Comparison of ENCODE assay signal across 10 cellular contexts in the genomic region with DNA sequence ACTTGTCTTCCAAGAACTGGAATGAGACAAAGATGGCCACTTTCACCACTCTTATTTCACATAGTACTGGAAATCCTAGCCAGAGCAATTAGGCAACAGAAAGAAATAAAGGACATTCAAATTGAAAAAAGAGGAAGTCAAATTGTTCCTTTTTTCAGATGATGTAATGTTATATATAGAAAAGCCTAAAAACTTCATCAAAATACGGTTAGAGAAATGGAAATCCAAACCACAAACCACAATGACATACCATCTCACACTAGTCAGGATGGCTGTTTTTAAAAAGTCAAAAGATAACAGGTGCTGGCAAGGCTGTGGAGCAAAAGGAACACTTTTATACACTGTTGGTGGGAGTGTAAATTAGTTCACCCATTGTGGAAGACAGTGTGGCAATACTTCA.
A peak's percentile ranks its signal among the peaks of the same experiment; 100 is the strongest.
DNase-seq lines count a peak whose midpoint lies in the region; ATAC-seq, FAIRE-seq and TF ChIP-seq lines count a peak whose summit lies in the region.
"Had no signal": no experiment of that assay in that cellular context is flagged by ENCODE, and none has a peak within 500 bp of the region (broad histone marks: within the 10 kb centered on the region; RNA-seq: fewer than 3 reads in every experiment).

No MANE protein-coding gene starts in this region.

- no TSS peak for BruUV-seq in GM12878 (replicated peaks; lab: Mats Ljungman, UMichigan)

- TF ChIP-seq CTCF in DND-41 (IDR thresholded peaks at IDR 0.05; ENCODE audit: borderline replicate concordance, extremely low read depth, low read length, poor library complexity, severe bottlenecking): no peak
- TF ChIP-seq CTCF in GM12878 (IDR thresholded peaks at IDR 0.05 in 2 of 3, conservative IDR thresholded peaks at IDR 0.05 in 1 of 3; ENCODE audit: control insufficient read depth in 2 of 3, extremely low read depth in 1 of 3, insufficient read depth in 1 of 3, low read depth in 3 of 3, low read length in 3 of 3): no peak
- no peak for TF ChIP-seq CTCF in kidney (IDR thresholded peaks at IDR 0.05; ENCODE audit: borderline replicate concordance, extremely low read depth, insufficient read depth)
- TF ChIP-seq CTCF in GM20000 (IDR thresholded peaks at IDR 0.05; ENCODE audit: extremely low read depth, missing control alignments): no peak

- no peaks in the 10 kb centered on the region for H3K27me3 Mint-ChIP-seq in activated CD4-positive, alpha-beta T cell treated with anti-CD3 and anti-CD28 coated beads, Interleukin-2, amount 10 ng/mL, durations not matched to agents 24 days and 14 days
- H3K27me3 Mint-ChIP-seq: CD4-positive, CD25-positive, alpha-beta regulatory T cell had no signal

- H3K4me1 ChIP-seq in DND-41 (ENCODE audit: insufficient read depth, low read length) (0 out of 2 replicates have a peak, but pooled peaks cover 2% of the 10 kb centered on the region), GM12878 (ENCODE audit: control insufficient read depth, insufficient read depth, low read length) (no peaks in the 10 kb centered on the region), kidney (ENCODE audit: control insufficient read depth in 1 of 2, insufficient read depth in 1 of 2, low read depth in 1 of 2, low read length in 2 of 2) (no peaks in the 10 kb centered on the region)
- H3K4me1 ChIP-seq: psoas muscle had no signal

- FAIRE-seq in GM12878 (lab: Jason Lieb, UNC) (peak; percentile 64), kidney (lab: Jason Lieb, UNC) (no peak)

- no peak for TF ChIP-seq RAD21 in GM12878 (IDR thresholded peaks at IDR 0.05; ENCODE audit: insufficient read depth, low read depth, low read length)

- RAD21 ChIA-PET in GM12878 (lab: Charles Lee; ENCODE audit: unreplicated experiment): interaction anchor here (1.0 to 8.9 kb wide), 15 partner anchors 8 to 522 kb away, joined by 3 to 67 read pairs (median 7); no protein-coding TSS in a partner anchor

- no peaks in the 10 kb centered on the region for H3K79me2 ChIP-seq in DND-41 (ENCODE audit: insufficient read depth, low read length)
- no peaks in the 10 kb centered on the region for H3K79me2 ChIP-seq in GM12878 (ENCODE audit: control insufficient read depth, insufficient read depth, low read length)

- H4K20me1 ChIP-seq in DND-41 (ENCODE audit: insufficient read depth, low read length) (no peaks in the 10 kb centered on the region), GM12878 (ENCODE audit: control insufficient read depth, insufficient read depth) (no peaks in the 10 kb centered on the region)

- H3K4me3 ChIP-seq in DND-41 (ENCODE audit: low read depth in 1 of 2, low read length in 2 of 2) (no peak overlapping the region), GM12878 (no peak overlapping the region), kidney (ENCODE audit: low read length in 2 of 2) (no peak overlapping the region)
- H3K4me3 ChIP-seq: psoas muscle had no signal

- CTCF ChIA-PET in GM12878 (lab: Yijun Ruan, JAX): interaction anchor here (1.1 to 2.0 kb wide), 4 partner anchors 36 to 105 kb away, joined by 4 to 6 read pairs (median 4); no protein-coding TSS in a partner anchor

- ATAC-seq in DND-41 (ENCODE audit: insufficient read depth, low read depth) (peak; percentile 93), GM21526 (IDR thresholded peaks at IDR 0.05; ENCODE audit: low FRiP score, unreplicated experiment) (peak; percentile 81), HG03565 (IDR thresholded peaks at IDR 0.05; ENCODE audit: unreplicated experiment) (peak; percentile 94), GM12878 (peak; percentile 85)
- ATAC-seq: psoas muscle had no signal

- H3K9ac ChIP-seq in DND-41 (ENCODE audit: low read depth, low read length) (no peak overlapping the region), GM12878 (ENCODE audit: control insufficient read depth, insufficient read depth, low read length) (no peak overlapping the region), kidney (ENCODE audit: low read length in 2 of 2) (no peak overlapping the region)

- H3K27ac Mint-ChIP-seq in activated CD4-positive, alpha-beta T cell treated with anti-CD3 and anti-CD28 coated beads, Interleukin-2, amount 10 ng/mL, durations not matched to agents 24 days and 14 days: no peak overlapping the region
- H3K27ac Mint-ChIP-seq: CD4-positive, CD25-positive, alpha-beta regulatory T cell had no signal

- intact Hi-C loops in GM12878 (cut with micrococcal nuclease; ENCODE audit: unreplicated experiment) (loop anchor here (10.0 kb wide), 1 partner anchor 639 kb away; no protein-coding TSS in a partner anchor), kidney (cut with DNase I) (no loop called here)
- intact Hi-C loops in activated CD4-positive, alpha-beta T cell treated with anti-CD3 and anti-CD28 coated beads, Interleukin-2, amount 10 ng/mL, durations not matched to agents 24 days and 14 days (cut with micrococcal nuclease): no loop called here

- no peaks in the 10 kb centered on the region for H3K4me1 Mint-ChIP-seq in activated CD4-positive, alpha-beta T cell treated with anti-CD3 and anti-CD28 coated beads, Interleukin-2, amount 10 ng/mL, durations not matched to agents 24 days and 14 days
- H3K4me1 Mint-ChIP-seq: CD4-positive, CD25-positive, alpha-beta regulatory T cell had no signal

- TF ChIP-seq EP300 in GM12878 (IDR thresholded peaks at IDR 0.05; ENCODE audit: borderline replicate concordance in 1 of 2, control insufficient read depth in 1 of 2, low read depth in 2 of 2, low read length in 2 of 2): peak; percentile 88 to 92

- in situ Hi-C loops in GM12878 (cut with MboI): no loop called here

- no peaks in the 10 kb centered on the region for H3K36me3 Mint-ChIP-seq in activated CD4-positive, alpha-beta T cell treated with anti-CD3 and anti-CD28 coated beads, Interleukin-2, amount 10 ng/mL, durations not matched to agents 24 days and 14 days (ENCODE audit: low read depth)
- H3K36me3 Mint-ChIP-seq: CD4-positive, CD25-positive, alpha-beta regulatory T cell had no signal

- no peaks in the 10 kb centered on the region for H3K9me3 ChIP-seq in DND-41 (ENCODE audit: insufficient read depth, low read length, severe bottlenecking)
- H3K9me3 ChIP-seq in GM12878 (replicated peaks; ENCODE audit: control insufficient read depth, insufficient read depth, low read length): no peaks in the 10 kb centered on the region
- H3K9me3 ChIP-seq in kidney (ENCODE audit: control insufficient read depth in 1 of 2, low read length in 2 of 2): no peaks in the 10 kb centered on the region
- H3K9me3 ChIP-seq: psoas muscle had no signal

- H3K4me3 Mint-ChIP-seq in activated CD4-positive, alpha-beta T cell treated with anti-CD3 and anti-CD28 coated beads, Interleukin-2, amount 10 ng/mL, durations not matched to agents 24 days and 14 days: no peak overlapping the region
- H3K4me3 Mint-ChIP-seq: CD4-positive, CD25-positive, alpha-beta regulatory T cell had no signal

- TF ChIP-seq POLR2A in GM12878 (IDR thresholded peaks at IDR 0.05; ENCODE audit: low read depth, low read length): no peak

- WGBS in GM12878 (ENCODE audit: insufficient coverage, insufficient replicate concordance, low lambda C conversion rate, missing lambda C conversion rate): 0% methylated on average over 1 of the region's 1 CpG

- H3K27ac ChIP-seq in DND-41 (ENCODE audit: low read length): no peak overlapping the region
- H3K27ac ChIP-seq in GM12878 (ENCODE audit: control insufficient read depth, insufficient read depth): no peak overlapping the region
- H3K27ac ChIP-seq in kidney (ENCODE audit: low read depth in 2 of 2, low read length in 2 of 2): no peak overlapping the region
- H3K27ac ChIP-seq: psoas muscle had no signal

- H3K36me3 ChIP-seq in DND-41 (ENCODE audit: insufficient read depth, low read length): no peaks in the 10 kb centered on the region
- H3K36me3 ChIP-seq in GM12878 (ENCODE audit: control insufficient read depth in 2 of 2, insufficient read depth in 2 of 2, low read length in 1 of 2): no peaks in the 10 kb centered on the region
- no peaks in the 10 kb centered on the region for H3K36me3 ChIP-seq in kidney (ENCODE audit: control insufficient read depth in 1 of 2, insufficient read depth in 2 of 2, low read length in 2 of 2)

- SMC1A ChIA-PET in GM12878 (lab: Charles Lee; ENCODE audit: uncharacterized antibody, unreplicated experiment): interaction anchor here (0.9 to 34.7 kb wide), 8 partner anchors 10 to 563 kb away, joined by 4 to 707 read pairs (median 9); no protein-coding TSS in a partner anchor

- DNase-seq in DND-41 (no peak), GM12878 (ENCODE audit: low read depth, low spot score) (peak; percentile 34), kidney (no peak), GM20000 (ENCODE audit: low spot score) (no peak), NCI-H2171 treated with DMSO at 0.1 percent for 48 hours (lab: John Stamatoyannopoulos, UW) (no peak)
- DNase-seq in activated CD4-positive, alpha-beta T cell treated with anti-CD3 and anti-CD28 coated beads, Interleukin-2, amount 10 ng/mL, durations not matched to agents 24 days and 14 days: no peak
- DNase-seq: CD4-positive, CD25-positive, alpha-beta regulatory T cell; psoas muscle had no signal

- H3K9me3 Mint-ChIP-seq in activated CD4-positive, alpha-beta T cell treated with anti-CD3 and anti-CD28 coated beads, Interleukin-2, amount 10 ng/mL, durations not matched to agents 24 days and 14 days: no peaks in the 10 kb centered on the region

- H2AFZ ChIP-seq in DND-41 (ENCODE audit: low read depth, low read length) (no peak overlapping the region), GM12878 (ENCODE audit: control insufficient read depth, low read depth, low read length) (no peak overlapping the region)

- POLR2A ChIA-PET in GM12878 (lab: Charles Lee): interaction anchor here (1.0 to 1.1 kb wide), 2 partner anchors 9 to 25 kb away, joined by 3 to 4 read pairs; no protein-coding TSS in a partner anchor

- H3K4me2 ChIP-seq in DND-41 (ENCODE audit: insufficient read depth, low read length) (no peak overlapping the region), GM12878 (ENCODE audit: control insufficient read depth, insufficient read depth) (no peak overlapping the region)

- H3K27me3 ChIP-seq in DND-41 (ENCODE audit: insufficient read depth, low read length, poor library complexity) (no peaks in the 10 kb centered on the region), GM12878 (replicated peaks in 1 of 2; ENCODE audit: control insufficient read depth in 2 of 2, insufficient read depth in 2 of 2, low read length in 1 of 2) (no peaks in the 10 kb centered on the region)

TF ChIP-seq in GM12878, 131 proteins besides CTCF, POLR2A, EP300 and RAD21 (continues in another document):
- TF ChIP-seq EGR1 (IDR thresholded peaks at IDR 0.05; ENCODE audit: borderline replicate concordance in 1 of 2, low read depth in 2 of 2, low read length in 2 of 2) (no peak), POU2F2 (IDR thresholded peaks at IDR 0.05; ENCODE audit: borderline replicate concordance, low read depth, low read length) (0 out of 3 replicates have a peak, but pooled peaks have one; percentile 21), SMAD5 (IDR thresholded peaks at IDR 0.05; ENCODE audit: low read depth) (no peak), ZBED1 (IDR thresholded peaks at IDR 0.05; ENCODE audit: borderline replicate concordance) (peak; percentile 88)
- TF ChIP-seq, protein P1, sequence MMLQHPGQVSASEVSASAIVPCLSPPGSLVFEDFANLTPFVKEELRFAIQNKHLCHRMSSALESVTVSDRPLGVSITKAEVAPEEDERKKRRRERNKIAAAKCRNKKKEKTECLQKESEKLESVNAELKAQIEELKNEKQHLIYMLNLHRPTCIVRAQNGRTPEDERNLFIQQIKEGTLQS (IDR thresholded peaks at IDR 0.05; ENCODE audit: borderline replicate concordance, extremely low read depth, low read depth, low read length): no peak
